Comparison of ENCODE assay signal across 12 cellular contexts in the genomic region with DNA sequence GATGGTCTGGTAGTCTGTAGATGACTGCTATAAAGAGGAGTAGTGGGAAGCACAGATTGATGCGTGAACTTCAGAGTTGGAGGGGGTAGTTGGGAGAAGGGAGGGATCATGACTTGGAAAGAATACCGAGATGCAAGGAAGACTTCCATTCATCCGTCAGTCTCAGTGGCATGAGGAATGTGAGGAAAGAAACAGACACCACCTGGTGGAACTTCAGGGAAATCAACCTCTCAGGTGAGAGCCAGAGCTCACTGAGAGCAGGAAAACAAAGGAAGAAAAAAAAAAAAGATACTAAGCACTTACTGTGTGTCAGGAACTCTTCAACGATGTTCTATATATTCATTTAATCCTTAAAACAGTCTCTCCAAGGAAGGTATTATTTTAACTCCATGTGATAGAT.
DNase-seq lines count a peak whose midpoint lies in the region; ATAC-seq, FAIRE-seq and TF ChIP-seq lines count a peak whose summit lies in the region.
"Had no signal": no experiment of that assay in that cellular context is flagged by ENCODE, and none has a peak within 500 bp of the region (broad histone marks: within the 10 kb centered on the region; RNA-seq: fewer than 3 reads in every experiment).

No MANE protein-coding gene starts in this region.

- H2AFZ ChIP-seq in neural progenitor cell (replicated peaks), result no peak overlapping the region

- DNase-seq in DMS 273 (lab: John Stamatoyannopoulos, UW; ENCODE audit: unreplicated experiment) (peak; percentile 25), DMS 273 treated with DMSO at 0.1 percent for 48 hours (lab: John Stamatoyannopoulos, UW) (no peak), bronchial epithelial cell (ENCODE audit: low read depth) (peak; percentile 27), neural progenitor cell (ENCODE audit: low spot score) (peak; percentile 47), anterior cingulate cortex (lab: John Stamatoyannopoulos, UW) (no peak), right cardiac atrium (no peak)
- DNase-seq: activated CD4-positive, alpha-beta T cell treated with anti-CD3 and anti-CD28 coated beads for 4 hours; MM.1S had no signal

- H3K4me1 ChIP-seq in neural progenitor cell (peaks cover 4% of the 10 kb centered on the region), right cardiac atrium (ENCODE audit: control insufficient read depth, insufficient read depth, low read length) (no peaks in the 10 kb centered on the region)
- H3K4me1 ChIP-seq: right atrium auricular region had no signal

- intact Hi-C loops in right cardiac atrium (cut with DNase I), result no loop called here

- no peak overlapping the region for H3K27ac Mint-ChIP-seq in neural progenitor cell
- H3K27ac Mint-ChIP-seq: brain had no signal

- H3K36me3 ChIP-seq in bronchial epithelial cell (ENCODE audit: control insufficient read depth, insufficient read depth, low read length) (no peaks in the 10 kb centered on the region), neural progenitor cell (no peaks in the 10 kb centered on the region)
- H3K36me3 ChIP-seq: right atrium auricular region had no signal

- ATAC-seq in right cardiac atrium (no peak), HG02970 (IDR thresholded peaks at IDR 0.05; ENCODE audit: low FRiP score, unreplicated experiment) (no peak)

- no peaks in the 10 kb centered on the region for H3K9me3 Mint-ChIP-seq in neural progenitor cell
- H3K9me3 Mint-ChIP-seq: brain had no signal

- H3K9me3 ChIP-seq in neural progenitor cell (ENCODE audit: low read depth) (no peaks in the 10 kb centered on the region), right cardiac atrium (ENCODE audit: control insufficient read depth, low read length) (no peaks in the 10 kb centered on the region)
- H3K9me3 ChIP-seq: right atrium auricular region had no signal

- no peaks in the 10 kb centered on the region for H3F3A ChIP-seq in neural progenitor cell (ENCODE audit: low read depth)

- H3K9ac ChIP-seq in neural progenitor cell, result no peak overlapping the region

- TF ChIP-seq CTCF in LNCAP (IDR thresholded peaks at IDR 0.05) (peak; percentile 72), bronchial epithelial cell (IDR thresholded peaks at IDR 0.05; ENCODE audit: insufficient read depth, low read length, severe bottlenecking) (peak; percentile 47), neural progenitor cell (IDR thresholded peaks at IDR 0.05) (peak; percentile 48)

- H3K27ac ChIP-seq in neural progenitor cell (no peak overlapping the region), right cardiac atrium (ENCODE audit: low read length) (no peak overlapping the region)
- H3K27ac ChIP-seq: right atrium auricular region had no signal

- H3K4me3 ChIP-seq in bronchial epithelial cell (ENCODE audit: low read depth, low read length) (no peak overlapping the region), neural progenitor cell (no peak overlapping the region), right cardiac atrium (ENCODE audit: low read length) (no peak overlapping the region)
- H3K4me3 ChIP-seq: right atrium auricular region had no signal

- H3K36me3 Mint-ChIP-seq in neural progenitor cell, result no peaks in the 10 kb centered on the region
- H3K36me3 Mint-ChIP-seq: brain had no signal

- H3K27me3 ChIP-seq in bronchial epithelial cell (ENCODE audit: control insufficient read depth, insufficient read depth, low read length), result no peaks in the 10 kb centered on the region
- H3K27me3 ChIP-seq in neural progenitor cell, result no peaks in the 10 kb centered on the region
- H3K27me3 ChIP-seq in right cardiac atrium (ENCODE audit: control insufficient read depth, insufficient read depth), result no peaks in the 10 kb centered on the region
- H3K27me3 ChIP-seq: right atrium auricular region had no signal

- no peak overlapping the region for H3K4me3 Mint-ChIP-seq in neural progenitor cell
- H3K4me3 Mint-ChIP-seq: brain had no signal

- H3K27me3 Mint-ChIP-seq in neural progenitor cell (ENCODE audit: insufficient read depth, low read depth), result no peaks in the 10 kb centered on the region
- H3K27me3 Mint-ChIP-seq: brain had no signal

- no peaks in the 10 kb centered on the region for H3K4me1 Mint-ChIP-seq in neural progenitor cell
- H3K4me1 Mint-ChIP-seq: brain had no signal

- no peaks in the 10 kb centered on the region for H4K20me1 ChIP-seq in neural progenitor cell (ENCODE audit: low read depth)

- H3K79me2 ChIP-seq in neural progenitor cell (ENCODE audit: low read depth), result no peaks in the 10 kb centered on the region

- WGBS in right cardiac atrium, result 58% methylated on average over 4 of the region's 4 CpGs

- FAIRE-seq in bronchial epithelial cell (lab: Jason Lieb, UNC), result no peak

- no peak overlapping the region for H3K4me2 ChIP-seq in neural progenitor cell

Comparison
In these comparisons a context has a peak if more than half of its experiments do, and no peak if none do; other contexts are left out.
1. DNase-seq: peak in DMS 273 (single experiment), bronchial epithelial cell (single experiment) and neural progenitor cell (single experiment); none in DMS 273 treated with DMSO at 0.1 percent for 48 hours (single experiment), anterior cingulate cortex (0 of 58) and right cardiac atrium (0 of 3).
2. Peak in every context shown above with its lines, with median percentiles within 50 percentile points of each other: CTCF ChIP-seq.